ENCODE assay signal across 8 cellular contexts in genomic region chr16:15028801-15029698, GRCh38. TPM values are rescaled to one million over a fixed set of nuclear protein-coding genes. Genes with fewer than 3 reads are reported as not detected.
A peak's percentile ranks its signal among the peaks of the same experiment; 100 is the strongest.
DNase-seq lines count a peak whose midpoint lies in the region; ATAC-seq, FAIRE-seq and TF ChIP-seq lines count a peak whose summit lies in the region.
"Not testable (repeated sequence)": the region's sequence is repeated elsewhere in the genome, so short reads cannot be mapped to it uniquely, and the experiment has no call there.

No MANE protein-coding gene starts in this region.

- not testable (repeated sequence) for DNase-seq in CD4-positive, alpha-beta memory T cell; activated CD4-positive, alpha-beta T cell treated with anti-CD3 and anti-CD28 coated beads for 36 hours; central memory CD8-positive, alpha-beta T cell (ENCODE audit: low spot score in 2 of 2); left lung; thoracic aorta (ENCODE audit: low spot score)
- DNase-seq in LHCN-M2 (ENCODE audit: low read depth) = peak; percentile 97
- DNase-seq in foreskin keratinocyte = peak in 1 of 2 donors; percentile 21
- peak in 1 of 6 donors; percentile 72 for DNase-seq in pancreas

- H3K27me3 Mint-ChIP-seq in CD4-positive, alpha-beta memory T cell; activated CD4-positive, alpha-beta T cell treated with anti-CD3 and anti-CD28 coated beads for 36 hours; central memory CD8-positive, alpha-beta T cell: not testable (repeated sequence)

- H3K4me3 ChIP-seq in CD4-positive, alpha-beta memory T cell (ENCODE audit: low read length in 2 of 2); left lung; pancreas; thoracic aorta: not testable (repeated sequence)

- H3K4me3 Mint-ChIP-seq in CD4-positive, alpha-beta memory T cell; activated CD4-positive, alpha-beta T cell treated with anti-CD3 and anti-CD28 coated beads for 36 hours; central memory CD8-positive, alpha-beta T cell: not testable (repeated sequence)

- ATAC-seq in activated CD4-positive, alpha-beta T cell treated with anti-CD3 and anti-CD28 coated beads for 36 hours = peak; percentile 32
- not testable (repeated sequence) for ATAC-seq in central memory CD8-positive, alpha-beta T cell (replicated peaks; ENCODE audit: extremely low read depth, poor library complexity, severe bottlenecking); thoracic aorta (ENCODE audit: insufficient number of reproducible peaks, low FRiP score, low read depth)
- ATAC-seq in foreskin keratinocyte = peak; percentile 68
- ATAC-seq in left lung = peak; percentile 9
- ATAC-seq in pancreas = peak; percentile 9 to 20 (median 16)

- FAIRE-seq in pancreas (lab: Jason Lieb, UNC) = not testable (repeated sequence)

- H3K4me1 ChIP-seq in CD4-positive, alpha-beta memory T cell (ENCODE audit: insufficient read depth, low read length) = peaks cover 20% of the 10 kb centered on the region
- H3K4me1 ChIP-seq in foreskin keratinocyte, pancreas: not testable (repeated sequence)
- peaks cover 0 to 26% of the 10 kb centered on the region in 2 donors for H3K4me1 ChIP-seq in left lung
- H3K4me1 ChIP-seq in thoracic aorta (ENCODE audit: control insufficient read depth in 1 of 2, low read depth in 2 of 2) = peaks cover 10 to 30% of the 10 kb centered on the region in 2 donors

- peaks cover 29% of the 10 kb centered on the region for H3K36me3 ChIP-seq in CD4-positive, alpha-beta memory T cell (ENCODE audit: insufficient read depth, low read length)
- H3K36me3 ChIP-seq in left lung (peaks cover 0 to 96% of the 10 kb centered on the region in 2 donors), pancreas (peaks cover 3 to 55% (median 33%) of the 10 kb centered on the region in 3 donors), thoracic aorta (peaks cover 43% of the 10 kb centered on the region)

- H3K27ac ChIP-seq in CD4-positive, alpha-beta memory T cell (ENCODE audit: low read depth, low read length); foreskin keratinocyte; left lung; pancreas: not testable (repeated sequence)
- H3K27ac ChIP-seq in thoracic aorta = peak overlapping the region; percentile 39 to 40

- H3K27ac Mint-ChIP-seq in CD4-positive, alpha-beta memory T cell = peak overlapping the region in 4 of 7 donors; percentile 2 to 75 (median 54)
- not testable (repeated sequence) for H3K27ac Mint-ChIP-seq in activated CD4-positive, alpha-beta T cell treated with anti-CD3 and anti-CD28 coated beads for 36 hours
- peak overlapping the region; percentile 73 for H3K27ac Mint-ChIP-seq in central memory CD8-positive, alpha-beta T cell (ENCODE audit: low read depth)

- H3K9me3 Mint-ChIP-seq in CD4-positive, alpha-beta memory T cell; activated CD4-positive, alpha-beta T cell treated with anti-CD3 and anti-CD28 coated beads for 36 hours (ENCODE audit: low read depth); central memory CD8-positive, alpha-beta T cell: not testable (repeated sequence)

- H3K27me3 ChIP-seq in CD4-positive, alpha-beta memory T cell (ENCODE audit: insufficient read depth, low read length); foreskin keratinocyte; left lung; pancreas; thoracic aorta (replicated peaks; ENCODE audit: insufficient read depth): not testable (repeated sequence)

- H3K4me1 Mint-ChIP-seq in CD4-positive, alpha-beta memory T cell = peaks cover 10 to 35% (median 24%) of the 10 kb centered on the region in 4 donors
- not testable (repeated sequence) for H3K4me1 Mint-ChIP-seq in activated CD4-positive, alpha-beta T cell treated with anti-CD3 and anti-CD28 coated beads for 36 hours
- H3K4me1 Mint-ChIP-seq in central memory CD8-positive, alpha-beta T cell = peaks cover 42% of the 10 kb centered on the region

- POLR2A ChIA-PET in CD4-positive, alpha-beta memory T cell (lab: Charles Lee; ENCODE audit: partially characterized antibody); activated CD4-positive, alpha-beta T cell treated with anti-CD3 and anti-CD28 coated beads for 36 hours (lab: Charles Lee): not testable (repeated sequence)

- H3K36me3 Mint-ChIP-seq in CD4-positive, alpha-beta memory T cell = peaks cover 55 to 69% of the 10 kb centered on the region in 2 donors
- H3K36me3 Mint-ChIP-seq in activated CD4-positive, alpha-beta T cell treated with anti-CD3 and anti-CD28 coated beads for 36 hours (ENCODE audit: low read depth) = peaks cover 39% of the 10 kb centered on the region
- H3K36me3 Mint-ChIP-seq in central memory CD8-positive, alpha-beta T cell (ENCODE audit: insufficient read depth) = peaks cover 53% of the 10 kb centered on the region

- CTCF ChIA-PET in CD4-positive, alpha-beta memory T cell (lab: Charles Lee; ENCODE audit: partially characterized antibody); activated CD4-positive, alpha-beta T cell treated with anti-CD3 and anti-CD28 coated beads for 36 hours (lab: Charles Lee): not testable (repeated sequence)

- not testable (repeated sequence) for H3K9me3 ChIP-seq in CD4-positive, alpha-beta memory T cell (ENCODE audit: control insufficient read depth in 1 of 2, low read length in 2 of 2); left lung; pancreas; thoracic aorta

- intact Hi-C loops in CD4-positive, alpha-beta memory T cell (cut with micrococcal nuclease); activated CD4-positive, alpha-beta T cell treated with anti-CD3 and anti-CD28 coated beads for 36 hours (cut with DNase I, micrococcal nuclease); left lung (cut with DNase I); pancreas (cut with DNase I): not testable (repeated sequence)

- not testable (repeated sequence) for TF ChIP-seq CTCF in foreskin keratinocyte (conservative IDR thresholded peaks at IDR 0.05); left lung (IDR thresholded peaks at IDR 0.05); pancreas (IDR thresholded peaks at IDR 0.05); thoracic aorta (IDR thresholded peaks at IDR 0.05)

- WGBS in pancreas, 2 donors = 87 to 90% methylated on average over 26 to 27 of the region's 27 CpGs

RNA-seq across cellular contexts. Expression of gene NTAN1, which starts 26.8 kb away (rescaled TPM):
- 10 to 100 TPM; 28.7 to 30.3 TPM for total RNA-seq in CD4-positive, alpha-beta memory T cell
- polyA plus RNA-seq in CD4-positive, alpha-beta memory T cell = 10 to 100 TPM; 62.5 to 66.3 TPM
- 84.2 and 116 TPM in 2 replicates for total RNA-seq in LHCN-M2 (2014; rRNA removed)
- 85.6 TPM for polyA plus RNA-seq in LHCN-M2 (2012)
- total RNA-seq in activated CD4-positive, alpha-beta T cell treated with anti-CD3 and anti-CD28 coated beads for 36 hours = 10 to 100 TPM; 42.2 to 52.7 TPM
- 71.1 and 74.2 TPM in 2 replicates for total RNA-seq in foreskin keratinocyte
- polyA plus RNA-seq in foreskin keratinocyte = 70.6 and 80.6 TPM in 2 replicates
- total RNA-seq in left lung = 10 to 100 TPM; 33.6 to 38.1 TPM
- total RNA-seq in pancreas = 10 to 100 TPM in 3 of 6 donors, 1 to 10 TPM in 3; 5.7 to 17.4 (median 10.5) TPM
- 10 to 100 TPM; 17.6 to 21.3 TPM for polyA plus RNA-seq in pancreas
- 10 to 100 TPM; 36.8 to 45.5 TPM for total RNA-seq in thoracic aorta

RNA-seq across cellular contexts. Expression of gene PDXDC1, which starts 54.2 kb away (rescaled TPM):
- total RNA-seq in CD4-positive, alpha-beta memory T cell = 10 to 100 TPM; 83.9 to 86.7 TPM
- 10 to 100 TPM; 11.1 to 37.2 TPM for polyA plus RNA-seq in CD4-positive, alpha-beta memory T cell
- total RNA-seq in LHCN-M2 (2014; rRNA removed) (44.2 and 49.1 TPM in 2 replicates), foreskin keratinocyte (52.0 and 58.2 TPM in 2 replicates), left lung (100 to 1,000 TPM; 103 to 111 TPM), pancreas (10 to 100 TPM; 63.9 to 82.8 (median 74.2) TPM), thoracic aorta (10 to 100 TPM; 79.1 to 97.4 TPM)
- polyA plus RNA-seq in LHCN-M2 (2012) = 36.5 TPM
- 10 to 100 TPM; 50.6 to 53.9 TPM for total RNA-seq in activated CD4-positive, alpha-beta T cell treated with anti-CD3 and anti-CD28 coated beads for 36 hours
- polyA plus RNA-seq in foreskin keratinocyte (21.6 and 25.8 TPM in 2 replicates), pancreas (10 to 100 TPM; 51.5 to 73.3 TPM)
